ENCODE assay signal across 17 cellular contexts in the genomic region with DNA sequence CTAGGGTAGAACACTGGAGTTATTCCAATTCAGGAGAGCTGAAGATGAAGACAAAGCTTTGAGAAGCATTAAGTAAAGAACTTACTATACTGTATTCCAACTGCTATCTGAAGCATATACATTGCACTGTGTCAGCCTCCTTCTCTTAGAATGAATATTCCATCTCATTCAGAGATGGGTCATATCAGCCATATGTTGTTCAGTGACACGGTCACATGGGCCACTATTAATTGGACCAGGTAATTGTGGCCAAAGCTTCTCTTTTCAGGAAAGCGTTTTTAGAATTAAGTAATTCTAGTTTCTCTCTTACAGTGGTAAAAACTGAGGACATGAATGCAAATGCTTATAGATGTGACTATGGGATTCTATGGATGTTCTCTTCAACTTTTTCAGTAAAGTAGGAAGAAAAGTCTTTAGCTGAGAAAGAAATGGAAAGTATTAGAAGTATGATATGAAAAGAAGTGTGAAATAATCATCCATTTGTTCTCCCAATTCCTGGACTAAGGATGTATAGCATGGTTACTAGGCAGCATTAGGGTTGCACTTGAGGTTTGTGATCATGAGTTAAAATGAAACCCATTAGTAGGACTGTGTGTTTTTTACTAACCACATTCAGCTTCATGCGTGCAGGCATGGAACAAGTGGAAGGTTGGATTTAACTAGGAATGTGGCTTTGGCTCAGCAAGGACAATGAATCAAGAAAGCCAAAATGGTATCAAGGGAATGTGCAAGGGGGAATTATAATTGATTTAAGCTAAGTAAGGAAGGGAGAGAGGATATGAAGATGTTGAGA. TPM values are rescaled to one million over a fixed set of nuclear protein-coding genes. Genes with fewer than 3 reads are reported as not detected.
DNase-seq lines count a peak whose midpoint lies in the region; ATAC-seq and TF ChIP-seq lines count a peak whose summit lies in the region.
"Had no signal": no experiment of that assay in that cellular context is flagged by ENCODE, and none has a peak within 500 bp of the region (broad histone marks: within the 10 kb centered on the region; RNA-seq: fewer than 3 reads in every experiment).

No MANE protein-coding gene starts in this region.

- no peak for TF ChIP-seq CTCF in prostate gland (IDR thresholded peaks at IDR 0.05)

- no peak for TF ChIP-seq POLR2A in prostate gland (IDR thresholded peaks at IDR 0.05)

- no peak overlapping the region for H3K27ac ChIP-seq in prostate gland
- H3K27ac ChIP-seq: dorsolateral prefrontal cortex, left ventricle myocardium inferior, PC-9, thyroid gland had no signal

- H3K4me3 ChIP-seq in prostate gland, result no peak overlapping the region
- H3K4me3 ChIP-seq: dorsolateral prefrontal cortex, left ventricle myocardium inferior, PC-9, thyroid gland had no signal

- H3K27ac Mint-ChIP-seq in stimulated activated effector memory CD8-positive, alpha-beta T cell treated with anti-CD3 and anti-CD28 coated beads, Interleukin-12 subunit alpha, Interleukin-12 subunit beta, amount 100 ng/mL, for 72 hours, result no peak overlapping the region
- H3K27ac Mint-ChIP-seq: naive thymus-derived CD8-positive, alpha-beta T cell had no signal

- no peak for DNase-seq in activated T-cell treated with anti-CD3 and anti-CD28 coated beads, Interleukin-2, amount 50 U/mL, for 1 hour
- DNase-seq in NK-92 treated with Interleukin-12 subunit alpha and Interleukin-12 subunit beta, amount 100 ng/mL, for 24 hours (lab: John Stamatoyannopoulos, UW), result no peak
- no peak for DNase-seq in stimulated activated effector memory CD8-positive, alpha-beta T cell treated with anti-CD3 and anti-CD28 coated beads, Interleukin-12 subunit alpha, Interleukin-12 subunit beta, amount 100 ng/mL, for 72 hours (ENCODE audit: low spot score in 2 of 2)
- no peak for DNase-seq in prostate gland (ENCODE audit: low spot score)
- DNase-seq: dorsolateral prefrontal cortex; GDM1; left ventricle myocardium inferior; naive thymus-derived CD8-positive, alpha-beta T cell; NCI-H1048; NCI-H226; PC-9; stimulated activated CD4-positive, alpha-beta T cell treated with anti-CD3 and anti-CD28 coated beads, Interleukin-1b, Interleukin-23, amount 100 ng/mL, for 48 hours; thyroid gland had no signal

- ATAC-seq in GM18508 (IDR thresholded peaks at IDR 0.05; ENCODE audit: insufficient read depth, unreplicated experiment), result peak; percentile 77
- ATAC-seq in GM21381 (IDR thresholded peaks at IDR 0.05; ENCODE audit: unreplicated experiment), result peak; percentile 81
- ATAC-seq in HG02852 (IDR thresholded peaks at IDR 0.05; ENCODE audit: unreplicated experiment), result peak; percentile 88
- peak; percentile 74 for ATAC-seq in HG03469 (IDR thresholded peaks at IDR 0.05; ENCODE audit: unreplicated experiment)
- no peak for ATAC-seq in stimulated activated effector memory CD8-positive, alpha-beta T cell treated with anti-CD3 and anti-CD28 coated beads, Interleukin-12 subunit alpha, Interleukin-12 subunit beta, amount 100 ng/mL, for 72 hours
- ATAC-seq: naive thymus-derived CD8-positive, alpha-beta T cell had no signal

- H3K4me3 Mint-ChIP-seq in stimulated activated effector memory CD8-positive, alpha-beta T cell treated with anti-CD3 and anti-CD28 coated beads, Interleukin-12 subunit alpha, Interleukin-12 subunit beta, amount 100 ng/mL, for 72 hours, result no peak overlapping the region
- H3K4me3 Mint-ChIP-seq: naive thymus-derived CD8-positive, alpha-beta T cell had no signal

- no peaks in the 10 kb centered on the region for H3K27me3 ChIP-seq in prostate gland (replicated peaks; ENCODE audit: insufficient read depth)
- H3K27me3 ChIP-seq: dorsolateral prefrontal cortex, thyroid gland had no signal

- WGBS in prostate gland, result 91% methylated on average over 3 of the region's 3 CpGs

- no peaks in the 10 kb centered on the region for H3K36me3 ChIP-seq in prostate gland
- H3K36me3 ChIP-seq: left ventricle myocardium inferior, thyroid gland had no signal

- intact Hi-C loops in prostate gland (cut with DNase I), result no loop called here

- H3K4me1 Mint-ChIP-seq in stimulated activated effector memory CD8-positive, alpha-beta T cell treated with anti-CD3 and anti-CD28 coated beads, Interleukin-12 subunit alpha, Interleukin-12 subunit beta, amount 100 ng/mL, for 72 hours, result no peaks in the 10 kb centered on the region
- H3K4me1 Mint-ChIP-seq: naive thymus-derived CD8-positive, alpha-beta T cell had no signal

- H3K4me1 ChIP-seq in prostate gland (replicated peaks), result no peaks in the 10 kb centered on the region
- H3K4me1 ChIP-seq: left ventricle myocardium inferior, thyroid gland had no signal

- H3K36me3 Mint-ChIP-seq in stimulated activated effector memory CD8-positive, alpha-beta T cell treated with anti-CD3 and anti-CD28 coated beads, Interleukin-12 subunit alpha, Interleukin-12 subunit beta, amount 100 ng/mL, for 72 hours, result no peaks in the 10 kb centered on the region

- H3K9me3 Mint-ChIP-seq in stimulated activated effector memory CD8-positive, alpha-beta T cell treated with anti-CD3 and anti-CD28 coated beads, Interleukin-12 subunit alpha, Interleukin-12 subunit beta, amount 100 ng/mL, for 72 hours, result peaks cover 2% of the 10 kb centered on the region

- no peaks in the 10 kb centered on the region for H3K9me3 ChIP-seq in prostate gland
- H3K9me3 ChIP-seq: thyroid gland had no signal

RNA-seq across cellular contexts. Expression of gene CETN3, which starts 40.9 kb away (rescaled TPM):
- 10 to 100 TPM; 13.3 to 29.0 TPM for total RNA-seq in prostate gland
